In genomic region chr1:245843101-245843500, GRCh38 we compare ENCODE assay signal across 34 cellular contexts.
"Had no signal": no experiment of that assay in that cellular context is flagged by ENCODE, and none has a peak within 500 bp of the region (broad histone marks: within the 10 kb centered on the region; RNA-seq: fewer than 3 reads in every experiment).

No MANE protein-coding gene starts in this region.

- H3K27ac ChIP-seq: adrenal gland, body of pancreas, breast epithelium, KMS-11, Peyer's patch, RWPE1, SK-N-MC had no signal

- H3K9ac ChIP-seq: KMS-11 had no signal

- H3K27ac Mint-ChIP-seq: activated CD4-positive, alpha-beta memory T cell treated with anti-CD3 and anti-CD28 coated beads for 36 hours; activated CD4-positive, alpha-beta T cell treated with anti-CD3 and anti-CD28 coated beads for 36 hours; activated naive CD4-positive, alpha-beta T cell treated with anti-CD3 and anti-CD28 coated beads for 36 hours; activated naive CD4-positive, alpha-beta T cell treated with anti-CD3 and anti-CD28 coated beads, Interleukin-2, amount 50 U/mL, for 72 hours; activated T-helper 1 cell treated with anti-CD3 and anti-CD28 coated beads, Interleukin-12 subunit alpha, Interleukin-12 subunit beta, Interleukin-2, Interleukin-4 antibody, amounts not matched to agents 30 ng/mL and 10 ng/mL and 1 ng/mL, durations not matched to agents 14 hours and 24 hours and 36 hours; WTC11 had no signal

- H3K4me3 ChIP-seq: adrenal gland, body of pancreas, breast epithelium, Peyer's patch, SK-N-MC had no signal

- H3K4me1 Mint-ChIP-seq: activated CD4-positive, alpha-beta T cell treated with anti-CD3 and anti-CD28 coated beads for 36 hours had no signal

- H3K27me3 ChIP-seq: adrenal gland, body of pancreas, breast epithelium, Peyer's patch had no signal

- H3K9me3 ChIP-seq: adrenal gland, body of pancreas, breast epithelium, Peyer's patch had no signal

- H3K9me3 Mint-ChIP-seq: activated CD4-positive, alpha-beta memory T cell treated with anti-CD3 and anti-CD28 coated beads for 36 hours; activated naive CD4-positive, alpha-beta T cell treated with anti-CD3 and anti-CD28 coated beads for 36 hours; activated naive CD4-positive, alpha-beta T cell treated with anti-CD3 and anti-CD28 coated beads, Interleukin-2, amount 50 U/mL, for 72 hours; activated T-cell treated with anti-CD3 and anti-CD28 coated beads, Interleukin-2, amount 50 U/mL, for 4 hours; activated T-helper 1 cell treated with anti-CD3 and anti-CD28 coated beads, Interleukin-12 subunit alpha, Interleukin-12 subunit beta, Interleukin-2, Interleukin-4 antibody, amounts not matched to agents 30 ng/mL and 10 ng/mL and 1 ng/mL, durations not matched to agents 14 hours and 24 hours and 36 hours had no signal

- H3K27me3 Mint-ChIP-seq: activated CD4-positive, alpha-beta memory T cell treated with anti-CD3 and anti-CD28 coated beads for 36 hours; activated CD4-positive, alpha-beta T cell treated with anti-CD3 and anti-CD28 coated beads for 36 hours had no signal

- DNase-seq: activated CD4-positive, alpha-beta memory T cell treated with anti-CD3 and anti-CD28 coated beads for 36 hours; activated CD4-positive, alpha-beta T cell treated with anti-CD3 and anti-CD28 coated beads for 36 hours; activated CD4-positive, alpha-beta T cell treated with anti-CD3 and anti-CD28 coated beads, Interleukin-2, amount 50 U/mL, for 1 hour; activated CD8-positive, alpha-beta memory T cell treated with anti-CD3 and anti-CD28 coated beads, Interleukin-2, amount 50 U/mL, for 4 hours; activated gamma-delta T cell treated with Interleukin-2 at 50 U/mL for 16 hours; activated naive CD4-positive, alpha-beta T cell treated with anti-CD3 and anti-CD28 coated beads for 36 hours; activated T-cell treated with anti-CD3 and anti-CD28 coated beads for 4 hours; activated T-cell treated with anti-CD3 and anti-CD28 coated beads, Interleukin-2, amount 50 U/mL, for 4 hours; adrenal gland; body of pancreas; NCI-H1105; NCI-H1417 treated with DMSO at 0.1 percent for 48 hours; NCI-H187 treated with DMSO at 0.1 percent for 48 hours; NCI-H2081; NCI-H2171 treated with DMSO at 0.1 percent for 48 hours; NCI-H2227 treated with DMSO at 0.1 percent for 48 hours; NCI-H446; NCI-H510A treated with DMSO at 0.1 percent for 48 hours; NCI-H526 treated with DMSO at 0.1 percent for 48 hours; NCI-H82; NK-92 treated with Interleukin-12 subunit alpha and Interleukin-12 subunit beta, amount 100 ng/mL, for 24 hours; PC-3; Peyer's patch; SIG-M5; T1000 had no signal

- H3K4me2 ChIP-seq: KMS-11 had no signal

- H3K36me3 ChIP-seq: adrenal gland, breast epithelium, Peyer's patch had no signal

- ATAC-seq: activated CD4-positive, alpha-beta T cell treated with anti-CD3 and anti-CD28 coated beads for 36 hours; activated CD4-positive, CD25-positive, alpha-beta regulatory T cell treated with anti-CD3 and anti-CD28 coated beads, Interleukin-2, amount 50 U/mL, for 24 hours; activated naive CD4-positive, alpha-beta T cell treated with anti-CD3 and anti-CD28 coated beads, Interleukin-2, amount 50 U/mL, for 72 hours; activated T-cell treated with anti-CD3 and anti-CD28 coated beads, Interleukin-2, amount 50 U/mL, for 4 hours; body of pancreas; PC-3; Right ventricle myocardium inferior; WTC11 had no signal

- H3K4me1 ChIP-seq: adrenal gland, body of pancreas, breast epithelium, Peyer's patch had no signal

- H3K36me3 Mint-ChIP-seq: activated CD4-positive, alpha-beta memory T cell treated with anti-CD3 and anti-CD28 coated beads for 36 hours; activated naive CD4-positive, alpha-beta T cell treated with anti-CD3 and anti-CD28 coated beads, Interleukin-2, amount 50 U/mL, for 72 hours had no signal

- H3K4me3 Mint-ChIP-seq: activated CD4-positive, alpha-beta memory T cell treated with anti-CD3 and anti-CD28 coated beads for 36 hours; activated CD4-positive, alpha-beta T cell treated with anti-CD3 and anti-CD28 coated beads for 36 hours; activated naive CD4-positive, alpha-beta T cell treated with anti-CD3 and anti-CD28 coated beads for 36 hours; activated T-cell treated with anti-CD3 and anti-CD28 coated beads, Interleukin-2, amount 50 U/mL, for 4 hours; activated T-helper 1 cell treated with anti-CD3 and anti-CD28 coated beads, Interleukin-12 subunit alpha, Interleukin-12 subunit beta, Interleukin-2, Interleukin-4 antibody, amounts not matched to agents 30 ng/mL and 10 ng/mL and 1 ng/mL, durations not matched to agents 14 hours and 24 hours and 36 hours; WTC11 had no signal
